Comparison of ENCODE assay signal across 12 cellular contexts in genomic region chr17:16417399-16417798, GRCh38. TPM values are rescaled to one million over a fixed set of nuclear protein-coding genes. Genes with fewer than 3 reads are reported as not detected.
DNase-seq lines count a peak whose midpoint lies in the region; ATAC-seq and TF ChIP-seq lines count a peak whose summit lies in the region.
"Had no signal": no experiment of that assay in that cellular context is flagged by ENCODE, and none has a peak within 500 bp of the region (broad histone marks: within the 10 kb centered on the region; RNA-seq: fewer than 3 reads in every experiment).

No MANE protein-coding gene starts in this region.

- H3K9me3 ChIP-seq in WERI-Rb-1 (ENCODE audit: severe bottlenecking) = no peaks in the 10 kb centered on the region
- no peaks in the 10 kb centered on the region for H3K9me3 ChIP-seq in fibroblast of lung (ENCODE audit: control insufficient read depth, insufficient read depth, low read depth, low read length)
- no peaks in the 10 kb centered on the region for H3K9me3 ChIP-seq in suprapubic skin

- H3K4me1 ChIP-seq in fibroblast of lung (ENCODE audit: control insufficient read depth, extremely low read depth, insufficient read depth, low read length) (peaks cover 35% of the 10 kb centered on the region), suprapubic skin (peaks cover 42% of the 10 kb centered on the region)

- peak overlapping the region; percentile 99 for H3K4me3 Mint-ChIP-seq in activated T-cell treated with anti-CD3 and anti-CD28 coated beads, Interleukin-2, amount 50 U/mL, for 24 hours

- H4K20me1 ChIP-seq in fibroblast of lung (ENCODE audit: control insufficient read depth, extremely low read depth, insufficient read depth, low read length) = no peaks in the 10 kb centered on the region

- H3K9me3 Mint-ChIP-seq in activated T-cell treated with anti-CD3 and anti-CD28 coated beads, Interleukin-2, amount 50 U/mL, for 24 hours = no peaks in the 10 kb centered on the region

- no peak overlapping the region for H2AFZ ChIP-seq in fibroblast of lung (ENCODE audit: low read length)

- H3K36me3 ChIP-seq in WERI-Rb-1 (peaks cover 15% of the 10 kb centered on the region), fibroblast of lung (ENCODE audit: control insufficient read depth, insufficient read depth, low read length) (peaks cover 14% of the 10 kb centered on the region), suprapubic skin (peaks cover 2% of the 10 kb centered on the region)

- H3K27me3 ChIP-seq in WERI-Rb-1 (ENCODE audit: insufficient read depth, low read depth, severe bottlenecking) (no peaks in the 10 kb centered on the region), fibroblast of lung (ENCODE audit: control insufficient read depth, insufficient read depth, low read length) (no peaks in the 10 kb centered on the region), suprapubic skin (no peaks in the 10 kb centered on the region)

- TF ChIP-seq CTCF in WERI-Rb-1 (IDR thresholded peaks at IDR 0.05; ENCODE audit: low read depth, low read length) = no peak
- no peak for TF ChIP-seq CTCF in fibroblast of lung (conservative IDR thresholded peaks at IDR 0.05 in 1 of 2, IDR thresholded peaks at IDR 0.05 in 1 of 2; ENCODE audit: low read depth in 1 of 2, low read length in 2 of 2)
- TF ChIP-seq CTCF in suprapubic skin (IDR thresholded peaks at IDR 0.05) = no peak

- no peak overlapping the region for H3K4me2 ChIP-seq in fibroblast of lung (ENCODE audit: extremely low read depth, insufficient read depth, low read length)

- 77% methylated on average over 7 of the region's 7 CpGs for WGBS in suprapubic skin

- H3K27me3 Mint-ChIP-seq in activated T-cell treated with anti-CD3 and anti-CD28 coated beads, Interleukin-2, amount 50 U/mL, for 24 hours = no peaks in the 10 kb centered on the region

- H3K27ac Mint-ChIP-seq in activated T-cell treated with anti-CD3 and anti-CD28 coated beads, Interleukin-2, amount 50 U/mL, for 24 hours = peak overlapping the region; percentile 100

- peaks cover 27% of the 10 kb centered on the region for H3K79me2 ChIP-seq in fibroblast of lung (ENCODE audit: control insufficient read depth, insufficient read depth, low read length)

- H3K4me1 Mint-ChIP-seq in activated T-cell treated with anti-CD3 and anti-CD28 coated beads, Interleukin-2, amount 50 U/mL, for 24 hours (ENCODE audit: low read depth) = peaks cover 65% of the 10 kb centered on the region

- DNase-seq in activated T-cell treated with anti-CD3 and anti-CD28 coated beads, Interleukin-2, amount 50 U/mL, for 24 hours = no peak
- DNase-seq in activated T-cell treated with anti-CD3 and anti-CD28 coated beads for 4 hours = no peak
- no peak for DNase-seq in WERI-Rb-1
- no peak for DNase-seq in fibroblast of lung (ENCODE audit: low read depth in 2 of 2)
- DNase-seq in suprapubic skin (ENCODE audit: low spot score in 2 of 2) = no peak
- no peak for DNase-seq in NCI-H748 treated with DMSO at 0.1 percent for 48 hours (lab: John Stamatoyannopoulos, UW)
- no peak for DNase-seq in SHP77 treated with DMSO at 0.1 percent for 48 hours (lab: John Stamatoyannopoulos, UW)
- DNase-seq: DMS79, islet precursor cell had no signal

- TF ChIP-seq EP300 in suprapubic skin (IDR thresholded peaks at IDR 0.05) = no peak

- peaks cover 65% of the 10 kb centered on the region for H3K36me3 Mint-ChIP-seq in activated T-cell treated with anti-CD3 and anti-CD28 coated beads, Interleukin-2, amount 50 U/mL, for 24 hours (ENCODE audit: low read depth)

- peak overlapping the region; percentile 81; the same call in 1 of the 2 replicates for H3K27ac ChIP-seq in WERI-Rb-1
- H3K27ac ChIP-seq in fibroblast of lung (ENCODE audit: insufficient read depth, low read length) = peak overlapping the region; percentile 91
- H3K27ac ChIP-seq in suprapubic skin = peak overlapping the region; percentile 81

- H3K4me3 ChIP-seq in WERI-Rb-1 (ENCODE audit: low read depth, low read length) (no peak overlapping the region), fibroblast of lung (replicated peaks in 1 of 4; ENCODE audit: control extremely low read depth in 1 of 4, insufficient read depth in 1 of 4, low read depth in 3 of 4, low read length in 4 of 4) (no peak overlapping the region), suprapubic skin (no peak overlapping the region)

- no peak overlapping the region for H3K9ac ChIP-seq in fibroblast of lung (ENCODE audit: insufficient read depth, low read length)

- TF ChIP-seq POLR2A in suprapubic skin (IDR thresholded peaks at IDR 0.05) = no peak

- ATAC-seq in GM18873 (IDR thresholded peaks at IDR 0.05; ENCODE audit: low FRiP score, unreplicated experiment) = no peak
- ATAC-seq: activated CD4-positive, CD25-positive, alpha-beta regulatory T cell treated with anti-CD3 and anti-CD28 coated beads, Interleukin-2, amount 50 U/mL, for 24 hours; sciatic nerve had no signal

RNA-seq across cellular contexts. Expression of gene TRPV2, which starts 2.0 kb away (rescaled TPM):
- 56.2 and 74.5 TPM in 2 replicates for total RNA-seq in fibroblast of lung
- polyA plus RNA-seq in fibroblast of lung = 62.6 and 68.6 TPM in 2 replicates
- polyA plus RNA-seq in fibroblast of lung (2012) = 118 and 127 TPM in 2 replicates
- 298 and 337 TPM in 2 replicates for polyA minus RNA-seq in fibroblast of lung (ENCODE audit: low replicate concordance)
- total RNA-seq in suprapubic skin = 10 to 100 TPM in 1 of 4 donors, 1 to 10 TPM in 3; 3.0 to 13.9 (median 7.9) TPM

RNA-seq across cellular contexts. Expression of gene UBB, which starts 36.5 kb away (rescaled TPM):
- 2,161 and 3,188 TPM in 2 replicates for total RNA-seq in fibroblast of lung
- polyA plus RNA-seq in fibroblast of lung = 1,190 and 2,089 TPM in 2 replicates
- polyA plus RNA-seq in fibroblast of lung (2012) = 2,029 and 2,802 TPM in 2 replicates
- polyA minus RNA-seq in fibroblast of lung (ENCODE audit: low replicate concordance) = 2,290 and 3,189 TPM in 2 replicates
- total RNA-seq in suprapubic skin = 100 to 1,000 TPM; 469 to 764 (median 628) TPM
